8 cellular contexts compared by ENCODE assay signal in genomic region chr18:35971661-35972196, GRCh38.
DNase-seq lines count a peak whose midpoint lies in the region; ATAC-seq and TF ChIP-seq lines count a peak whose summit lies in the region.

No MANE protein-coding gene starts in this region.

- peaks cover 39% of the 10 kb centered on the region for H3K4me1 Mint-ChIP-seq in activated T-helper 2 cell treated with anti-CD3 and anti-CD28 coated beads, Interferon-gamma antibody, Interleukin-2, Interleukin-4, amounts not matched to agents 10 μg/mL and 5 μg/mL and 100 μg/mL, durations not matched to agents 14 hours and 24 hours and 36 hours (ENCODE audit: low read depth)

- peak overlapping the region; percentile 96 for H3K4me3 Mint-ChIP-seq in activated T-helper 2 cell treated with anti-CD3 and anti-CD28 coated beads, Interferon-gamma antibody, Interleukin-2, Interleukin-4, amounts not matched to agents 10 μg/mL and 5 μg/mL and 100 μg/mL, durations not matched to agents 14 hours and 24 hours and 36 hours (ENCODE audit: low read depth)

- H3K4me1 ChIP-seq in HUES48 (ENCODE audit: control insufficient read depth, insufficient read depth, low read length) (0 out of 2 replicates have a peak, but pooled peaks cover 3% of the 10 kb centered on the region), right atrium auricular region (peaks cover 0 to 24% of the 10 kb centered on the region in 2 donors)

- H3K4me3 ChIP-seq in HUES48 (ENCODE audit: low read depth, low read length) (peak overlapping the region; percentile 90), right atrium auricular region (peak overlapping the region; percentile 65 to 77), skeletal muscle cell (ENCODE audit: low read depth, low read length) (peak overlapping the region; percentile 91)

- DNase-seq in DMS53 treated with DMSO at 0.1 percent for 48 hours (lab: John Stamatoyannopoulos, UW; ENCODE audit: unreplicated experiment) (peak; percentile 74), right atrium auricular region (ENCODE audit: low spot score) (no peak), skeletal muscle cell (ENCODE audit: low read depth) (no peak), NCI-H1436 (lab: John Stamatoyannopoulos, UW) (no peak), NCI-H1048 (lab: John Stamatoyannopoulos, UW) (no peak)
- DNase-seq in activated T-helper 2 cell treated with anti-CD3 and anti-CD28 coated beads, Interferon-gamma antibody, Interleukin-2, Interleukin-4, amounts not matched to agents 10 μg/mL and 5 μg/mL and 100 μg/mL, durations not matched to agents 14 hours and 24 hours and 36 hours (ENCODE audit: low spot score) = no peak

- TF ChIP-seq CTCF in right atrium auricular region (IDR thresholded peaks at IDR 0.05) = no peak

- intact Hi-C loops in activated T-helper 2 cell treated with anti-CD3 and anti-CD28 coated beads, Interferon-gamma antibody, Interleukin-2, Interleukin-4, amounts not matched to agents 10 μg/mL and 5 μg/mL and 100 μg/mL, durations not matched to agents 14 hours and 24 hours and 36 hours (cut with micrococcal nuclease) = loop anchor here (1.0 to 5.0 kb wide), 10 partner anchors 96 to 994 kb away; partner anchors contain the start of genes ELP2, GALNT1, INO80C and KIAA1328

- H3K27ac ChIP-seq in HUES48 (ENCODE audit: low read depth, low read length) = peak overlapping the region; percentile 90
- H3K27ac ChIP-seq in right atrium auricular region = peak overlapping the region; percentile 91 to 97

- H3K9me3 Mint-ChIP-seq in activated T-helper 2 cell treated with anti-CD3 and anti-CD28 coated beads, Interferon-gamma antibody, Interleukin-2, Interleukin-4, amounts not matched to agents 10 μg/mL and 5 μg/mL and 100 μg/mL, durations not matched to agents 14 hours and 24 hours and 36 hours = no peaks in the 10 kb centered on the region

- H3K27ac Mint-ChIP-seq in activated T-helper 2 cell treated with anti-CD3 and anti-CD28 coated beads, Interferon-gamma antibody, Interleukin-2, Interleukin-4, amounts not matched to agents 10 μg/mL and 5 μg/mL and 100 μg/mL, durations not matched to agents 14 hours and 24 hours and 36 hours = peak overlapping the region; percentile 94

- no peaks in the 10 kb centered on the region for H3K27me3 Mint-ChIP-seq in activated T-helper 2 cell treated with anti-CD3 and anti-CD28 coated beads, Interferon-gamma antibody, Interleukin-2, Interleukin-4, amounts not matched to agents 10 μg/mL and 5 μg/mL and 100 μg/mL, durations not matched to agents 14 hours and 24 hours and 36 hours (ENCODE audit: low read depth)

- no peaks in the 10 kb centered on the region for H3K27me3 ChIP-seq in HUES48 (ENCODE audit: control insufficient read depth, insufficient read depth, low read length)
- no peaks in the 10 kb centered on the region for H3K27me3 ChIP-seq in right atrium auricular region

- peak; percentile 8 for ATAC-seq in GM21367 (IDR thresholded peaks at IDR 0.05; ENCODE audit: unreplicated experiment)

- peak overlapping the region; percentile 69 for H3K9ac ChIP-seq in HUES48 (ENCODE audit: low read depth, low read length)

- no peaks in the 10 kb centered on the region for H3K9me3 ChIP-seq in HUES48 (ENCODE audit: control insufficient read depth, insufficient read depth, low read length)
- no peaks in the 10 kb centered on the region for H3K9me3 ChIP-seq in right atrium auricular region

- peaks cover 29% of the 10 kb centered on the region for H3K36me3 Mint-ChIP-seq in activated T-helper 2 cell treated with anti-CD3 and anti-CD28 coated beads, Interferon-gamma antibody, Interleukin-2, Interleukin-4, amounts not matched to agents 10 μg/mL and 5 μg/mL and 100 μg/mL, durations not matched to agents 14 hours and 24 hours and 36 hours (ENCODE audit: low read depth)

- H3K36me3 ChIP-seq in HUES48 (ENCODE audit: control insufficient read depth, insufficient read depth, low read length) (peaks cover 31% of the 10 kb centered on the region), right atrium auricular region (peaks cover 16% of the 10 kb centered on the region)
